In genomic region chr11:36361901-36362391, GRCh38 we compare ENCODE assay signal across 10 cellular contexts.
DNase-seq lines count a peak whose midpoint lies in the region; ATAC-seq, FAIRE-seq and TF ChIP-seq lines count a peak whose summit lies in the region.
"Had no signal": no experiment of that assay in that cellular context is flagged by ENCODE, and none has a peak within 500 bp of the region (broad histone marks: within the 10 kb centered on the region; RNA-seq: fewer than 3 reads in every experiment).

No MANE protein-coding gene starts in this region.

- H3K14ac ChIP-seq in mesenchymal stem cell (ENCODE audit: low read length in 2 of 2): no peak overlapping the region

- H2BK15ac ChIP-seq in mesenchymal stem cell (ENCODE audit: low read depth, poor library complexity, severe bottlenecking): no peak overlapping the region

- no peak overlapping the region for H4K8ac ChIP-seq in mesenchymal stem cell (ENCODE audit: low read length)

- no peak overlapping the region for H2BK120ac ChIP-seq in mesenchymal stem cell (ENCODE audit: low read depth, low read length)

- H3K9ac ChIP-seq in mesenchymal stem cell (ENCODE audit: low read length): peak overlapping the region; percentile 84

- peak overlapping the region; percentile 100 for H3K27ac ChIP-seq in mesenchymal stem cell (ENCODE audit: low read length, poor library complexity, severe bottlenecking)

- H2AK5ac ChIP-seq in mesenchymal stem cell (ENCODE audit: low read length, severe bottlenecking): peak overlapping the region; percentile 89

- H3K36me3 ChIP-seq in bronchial epithelial cell (ENCODE audit: control insufficient read depth, insufficient read depth, low read length) (no peaks in the 10 kb centered on the region), mesenchymal stem cell (ENCODE audit: control insufficient read depth in 1 of 2, insufficient read depth in 2 of 2, low read depth in 1 of 2, low read length in 2 of 2) (no peaks in the 10 kb centered on the region)

- no peak overlapping the region for H2AFZ ChIP-seq in mesenchymal stem cell (ENCODE audit: low read depth, low read length)

- no peak overlapping the region for H2BK12ac ChIP-seq in mesenchymal stem cell (ENCODE audit: low read length in 2 of 2)

- H3K23ac ChIP-seq in mesenchymal stem cell (ENCODE audit: low read length in 2 of 2): no peak overlapping the region

- no peak for TF ChIP-seq CTCF in bronchial epithelial cell (IDR thresholded peaks at IDR 0.05; ENCODE audit: insufficient read depth, low read length, severe bottlenecking)
- TF ChIP-seq CTCF in D721Med (IDR thresholded peaks at IDR 0.05; ENCODE audit: insufficient read depth, missing control alignments): no peak

- no peak for ATAC-seq in GM18861 (IDR thresholded peaks at IDR 0.05; ENCODE audit: unreplicated experiment)
- ATAC-seq in HG02759 (IDR thresholded peaks at IDR 0.05; ENCODE audit: unreplicated experiment): no peak

- DNase-seq in AG08396 (ENCODE audit: low spot score) (peak; percentile 70), HT-29 (ENCODE audit: low spot score) (peak; percentile 89), bronchial epithelial cell (ENCODE audit: low read depth) (peak; percentile 89), mesenchymal stem cell (peak; percentile 92), D721Med (ENCODE audit: insufficient read length, low spot score) (no peak), retina (no peak)
- DNase-seq: stimulated activated CD4-positive, alpha-beta T cell treated with anti-CD3 and anti-CD28 coated beads, Interleukin-4, amount 100 ng/mL, for 4 hours had no signal

- H2BK5ac ChIP-seq in mesenchymal stem cell (ENCODE audit: low read depth, low read length, poor library complexity, severe bottlenecking): peak overlapping the region; percentile 99

- no peak overlapping the region for H3K4ac ChIP-seq in mesenchymal stem cell (ENCODE audit: low read depth in 1 of 2, low read length in 2 of 2)

- WGBS in mesenchymal stem cell: 5% methylated on average over 9 of the region's 11 CpGs

- H3K4me3 ChIP-seq in bronchial epithelial cell (ENCODE audit: low read depth, low read length) (no peak overlapping the region), mesenchymal stem cell (ENCODE audit: insufficient read depth in 1 of 2, low read depth in 1 of 2, low read length in 2 of 2) (peak overlapping the region in 1 of 2 experiments; percentile 70)

- H3K4me1 ChIP-seq in mesenchymal stem cell (ENCODE audit: control insufficient read depth, insufficient read depth, low read depth, low read length): peaks cover 14% of the 10 kb centered on the region

- H3K9me3 ChIP-seq in mesenchymal stem cell (ENCODE audit: control insufficient read depth, low read length): no peaks in the 10 kb centered on the region

- peak overlapping the region in 1 of 2 experiments; percentile 6 for H3K18ac ChIP-seq in mesenchymal stem cell (ENCODE audit: low read depth in 1 of 2, low read length in 2 of 2)

- H3K4me2 ChIP-seq in mesenchymal stem cell (ENCODE audit: low read length, poor library complexity, severe bottlenecking): peak overlapping the region; percentile 27

- FAIRE-seq in bronchial epithelial cell (lab: Jason Lieb, UNC) (no peak), D721Med (lab: Jason Lieb, UNC) (no peak)
- FAIRE-seq: frontal cortex had no signal

- H3K27me3 ChIP-seq in bronchial epithelial cell (ENCODE audit: control insufficient read depth, insufficient read depth, low read length) (no peaks in the 10 kb centered on the region), mesenchymal stem cell (ENCODE audit: control insufficient read depth in 1 of 2, insufficient read depth in 1 of 2, low read length in 2 of 2) (no peaks in the 10 kb centered on the region)

- no peak overlapping the region for H4K91ac ChIP-seq in mesenchymal stem cell (ENCODE audit: low read length)

- no peaks in the 10 kb centered on the region for H3K79me1 ChIP-seq in mesenchymal stem cell (replicated peaks; ENCODE audit: low read length, poor library complexity, severe bottlenecking)

Comparison
In these comparisons a context has a peak if more than half of its experiments do, and no peak if none do; other contexts are left out.
1. DNase-seq: peak in AG08396 (single experiment), HT-29 (single experiment), bronchial epithelial cell (single experiment) and mesenchymal stem cell (single experiment); none in D721Med (single experiment) and retina (single experiment).